ENCODE assay signal across 15 cellular contexts in the genomic region with DNA sequence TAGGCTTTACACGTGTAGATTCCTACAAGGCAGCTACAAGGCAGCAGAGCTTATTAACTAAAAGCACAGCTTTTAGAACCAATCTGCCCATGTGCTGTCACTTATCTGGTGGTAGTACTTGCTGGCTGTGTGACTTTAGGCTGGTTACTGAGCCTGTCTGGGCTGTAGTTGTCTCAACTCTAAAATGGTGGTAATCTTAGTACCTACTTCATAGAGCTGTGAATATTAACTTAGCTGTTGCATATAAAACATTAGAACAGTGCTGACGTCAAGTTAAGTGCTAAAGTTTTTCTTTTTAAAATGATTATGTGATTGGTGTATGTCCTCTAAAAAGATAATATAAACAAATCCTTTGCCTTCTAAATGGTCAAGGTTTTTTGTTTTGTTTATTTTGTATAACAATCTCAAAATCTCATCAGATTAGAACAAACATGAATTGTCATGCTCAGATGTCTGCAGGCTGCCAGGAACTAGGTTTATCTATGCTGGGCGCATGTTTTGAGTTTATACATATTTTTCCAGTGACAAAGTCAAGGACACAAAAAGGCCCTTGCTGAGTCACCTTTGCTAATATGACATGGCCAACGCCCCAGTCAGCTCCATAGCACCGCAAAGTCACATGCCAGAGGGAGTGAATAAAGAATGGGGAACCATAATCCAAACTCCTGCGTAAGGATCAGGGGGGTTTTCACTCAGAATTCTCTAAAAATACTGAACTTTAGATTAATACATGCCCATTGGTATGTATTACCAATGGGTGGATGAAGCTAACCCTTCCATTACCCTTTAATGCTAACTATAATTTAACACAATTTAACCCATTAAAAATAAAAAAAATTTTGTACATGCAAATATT. TPM values are rescaled to one million over a fixed set of nuclear protein-coding genes. Genes with fewer than 3 reads are reported as not detected.
DNase-seq lines count a peak whose midpoint lies in the region; ATAC-seq, FAIRE-seq and TF ChIP-seq lines count a peak whose summit lies in the region.
"Had no signal": no experiment of that assay in that cellular context is flagged by ENCODE, and none has a peak within 500 bp of the region (broad histone marks: within the 10 kb centered on the region; RNA-seq: fewer than 3 reads in every experiment).

No MANE protein-coding gene starts in this region.

- H4K91ac ChIP-seq in H1 (replicated peaks; ENCODE audit: insufficient read length, low read length) = no peak overlapping the region

- POLR2A ChIA-PET in Panc1 (lab: Charles Lee) = no interaction called here
- POLR2A ChIA-PET in H1 (lab: Charles Lee; ENCODE audit: partially characterized antibody) = no interaction called here

- FAIRE-seq in H1 (lab: Jason Lieb, UNC) = peak; percentile 36
- FAIRE-seq: endometrium had no signal

- H3K4ac ChIP-seq in H1 (replicated peaks; ENCODE audit: insufficient read length, low read depth, low read length) = no peak overlapping the region

- no peak overlapping the region for H3K56ac ChIP-seq in H1 (replicated peaks; ENCODE audit: insufficient read length, low read depth, low read length)

- no peak overlapping the region for H2BK12ac ChIP-seq in H1 (ENCODE audit: low read depth, low read length)

- no peaks in the 10 kb centered on the region for H3K36me3 Mint-ChIP-seq in activated CD8-positive, alpha-beta memory T cell treated with anti-CD3 and anti-CD28 coated beads, Interleukin-2, amount 10 ng/mL, durations not matched to agents 7 days and 5 days
- H3K36me3 Mint-ChIP-seq: activated naive CD8-positive, alpha-beta T cell had no signal

- 56 to 58% methylated on average over 6 of the region's 6 CpGs for WGBS in GM23248 (ENCODE audit: low coverage in 1 of 2, low lambda C conversion rate in 2 of 2, missing lambda C conversion rate in 2 of 2), 2 experiments
- WGBS in H1 (ENCODE audit: extremely low coverage in 1 of 2, insufficient coverage in 1 of 2, insufficient read length in 1 of 2, insufficient replicate concordance in 2 of 2, low coverage in 1 of 2, low lambda C conversion rate in 2 of 2, missing lambda C conversion rate in 1 of 2), 2 experiments = 81% methylated on average over 6 of the region's 6 CpGs; no CpG with 5 or more reads in 1 of the 2 experiments
- WGBS in gastroesophageal sphincter (ENCODE audit: low coverage in 1 of 2), 2 donors = 71 to 72% methylated on average over 6 of the region's 6 CpGs
- WGBS in aorta, 2 donors = 65 to 69% methylated on average over 6 of the region's 6 CpGs

- H3K18ac ChIP-seq in H1 (ENCODE audit: extremely low read depth, low read length) = no peak overlapping the region

- H3K27me3 Mint-ChIP-seq in activated CD8-positive, alpha-beta memory T cell treated with anti-CD3 and anti-CD28 coated beads, Interleukin-2, amount 10 ng/mL, durations not matched to agents 7 days and 5 days = no peaks in the 10 kb centered on the region
- H3K27me3 Mint-ChIP-seq: activated naive CD8-positive, alpha-beta T cell had no signal

- TF ChIP-seq EP300 in H1 (IDR thresholded peaks at IDR 0.05; ENCODE audit: borderline replicate concordance in 1 of 2, low read depth in 2 of 2, low read length in 2 of 2) (no peak), gastroesophageal sphincter (IDR thresholded peaks at IDR 0.05) (no peak)

- no peak overlapping the region for H3K23ac ChIP-seq in H1 (ENCODE audit: insufficient read length)

- CTCF ChIA-PET in Panc1 (lab: Charles Lee) (interaction anchor here (0.7 kb wide), 1 partner anchor 26 kb away, joined by 3 read pairs; no protein-coding TSS in a partner anchor), H1 (lab: Charles Lee; ENCODE audit: partially characterized antibody) (interaction anchor here (0.6 to 4.1 kb wide), 7 partner anchors 8 to 611 kb away, joined by 3 to 19 read pairs (median 3); no protein-coding TSS in a partner anchor)
- CTCF ChIA-PET in activated CD8-positive, alpha-beta memory T cell treated with anti-CD3 and anti-CD28 coated beads, Interleukin-2, amount 10 ng/mL, durations not matched to agents 7 days and 5 days (lab: Charles Lee) = interaction anchor here (0.6 to 1.4 kb wide), 2 partner anchors 10 to 12 kb away, joined by 3 to 4 read pairs; no protein-coding TSS in a partner anchor

- H2BK15ac ChIP-seq in H1 (ENCODE audit: low read length) = 0 out of 2 replicates have a peak overlapping the region, but pooled peaks have one; percentile 32

- H3K9me2 ChIP-seq in GM23248 (ENCODE audit: insufficient read depth) = no peaks in the 10 kb centered on the region

- H3K4me3 ChIP-seq in GM23248 = no peak overlapping the region
- no peak overlapping the region for H3K4me3 ChIP-seq in Panc1 (ENCODE audit: low read depth in 2 of 2, low read length in 2 of 2)
- no peak overlapping the region for H3K4me3 ChIP-seq in H1 (ENCODE audit: extremely low read depth in 1 of 4, insufficient read depth in 2 of 4, low read depth in 3 of 4, low read length in 4 of 4)
- no peak overlapping the region for H3K4me3 ChIP-seq in gastroesophageal sphincter
- H3K4me3 ChIP-seq in aorta (ENCODE audit: low read length in 2 of 2) = no peak overlapping the region

- H3K36me3 ChIP-seq in GM23248 (ENCODE audit: low read depth) = no peaks in the 10 kb centered on the region
- H3K36me3 ChIP-seq in Panc1 (ENCODE audit: control insufficient read depth, insufficient read depth, low read length) = no peaks in the 10 kb centered on the region
- H3K36me3 ChIP-seq in H1 (ENCODE audit: control insufficient read depth in 2 of 4, insufficient read depth in 4 of 4, low read length in 3 of 4) = no peaks in the 10 kb centered on the region
- H3K36me3 ChIP-seq in gastroesophageal sphincter = no peaks in the 10 kb centered on the region
- H3K36me3 ChIP-seq in aorta (ENCODE audit: control insufficient read depth in 1 of 2, insufficient read depth in 2 of 2, low read length in 1 of 2) = no peaks in the 10 kb centered on the region

- no peak overlapping the region for H3K4me2 ChIP-seq in GM23248 (ENCODE audit: unreplicated experiment)
- H3K4me2 ChIP-seq in H1 (ENCODE audit: insufficient read depth in 1 of 2, low read depth in 2 of 2, low read length in 2 of 2) = no peak overlapping the region

- no peaks in the 10 kb centered on the region for H3K27me3 ChIP-seq in GM23248 (replicated peaks; ENCODE audit: insufficient read depth)
- no peaks in the 10 kb centered on the region for H3K27me3 ChIP-seq in Panc1 (ENCODE audit: control insufficient read depth, insufficient read depth, low read length)
- H3K27me3 ChIP-seq in H1 (replicated peaks in 1 of 4; ENCODE audit: control insufficient read depth in 3 of 4, extremely low read depth in 1 of 4, insufficient read depth in 3 of 4, low read length in 3 of 4) = no peaks in the 10 kb centered on the region
- H3K27me3 ChIP-seq in gastroesophageal sphincter = no peaks in the 10 kb centered on the region
- H3K27me3 ChIP-seq in aorta (ENCODE audit: control insufficient read depth in 1 of 2, insufficient read depth in 2 of 2, low read length in 1 of 2) = no peaks in the 10 kb centered on the region

- in situ Hi-C loops in GM23248 (cut with MboI) (loop anchor here (10.0 kb wide), 1 partner anchor 617 kb away; no protein-coding TSS in a partner anchor), Panc1 (cut with HindIII; ENCODE audit: low pct_unique_long_range_greater_than_20kb, low sequenced_read_pairs) (no loop called here)

- no peak overlapping the region for H3K14ac ChIP-seq in H1 (ENCODE audit: insufficient read length)

- H2AFZ ChIP-seq in GM23248 (0 out of 2 replicates have a peak overlapping the region, but pooled peaks have one; percentile 16), H1 (ENCODE audit: low read length) (no peak overlapping the region)

- no TSS peak for BruUV-seq in Panc1 (replicated peaks; lab: Mats Ljungman, UMichigan)

- H4K5ac ChIP-seq in H1 (ENCODE audit: insufficient read length, low read depth, low read length) = no peak overlapping the region

- no peak overlapping the region for H2BK120ac ChIP-seq in H1 (replicated peaks; ENCODE audit: low read depth, low read length)

- no peak overlapping the region for H4K8ac ChIP-seq in H1 (ENCODE audit: extremely low read depth, insufficient read depth, low read length)

- no peak for TF ChIP-seq POLR2A in H1 (IDR thresholded peaks at IDR 0.05; ENCODE audit: control extremely low read depth in 1 of 2, low read depth in 2 of 2, low read length in 2 of 2)
- no peak for TF ChIP-seq POLR2A in gastroesophageal sphincter (IDR thresholded peaks at IDR 0.05)

- H4K20me1 ChIP-seq in GM23248 (ENCODE audit: insufficient read depth) (no peaks in the 10 kb centered on the region), H1 (replicated peaks in 1 of 2; ENCODE audit: control insufficient read depth in 1 of 2, insufficient read depth in 2 of 2, low read length in 2 of 2) (no peaks in the 10 kb centered on the region)

- H3K4me3 Mint-ChIP-seq in activated CD8-positive, alpha-beta memory T cell treated with anti-CD3 and anti-CD28 coated beads, Interleukin-2, amount 10 ng/mL, durations not matched to agents 7 days and 5 days = no peak overlapping the region
- H3K4me3 Mint-ChIP-seq: activated naive CD8-positive, alpha-beta T cell had no signal

- DNase-seq in GM23248 (peak; percentile 87), Panc1 (ENCODE audit: low read depth, low spot score) (peak; percentile 83), H1 (ENCODE audit: low read depth in 1 of 2, low spot score in 2 of 2) (no peak), myocyte (ENCODE audit: low read depth) (peak; percentile 50), aorta (no peak)
- no peak for DNase-seq in activated CD8-positive, alpha-beta memory T cell treated with anti-CD3 and anti-CD28 coated beads, Interleukin-2, amount 10 ng/mL, durations not matched to agents 7 days and 5 days
- DNase-seq in activated CD4-positive, CD25-positive, alpha-beta regulatory T cell (lab: John Stamatoyannopoulos, UW) = no peak
- DNase-seq: activated CD4-positive, alpha-beta T cell treated with anti-CD3 and anti-CD28 coated beads, Interleukin-2, amount 50 U/mL, for 48 hours; left cardiac atrium; nucleus accumbens; SHP77; stimulated activated CD4-positive, alpha-beta T cell treated with anti-CD3 and anti-CD28 coated beads, Interleukin-4, amount 100 ng/mL, for 24 hours had no signal

- peaks cover 19% of the 10 kb centered on the region for H3K4me1 ChIP-seq in GM23248 (ENCODE audit: insufficient read depth)
- no peaks in the 10 kb centered on the region for H3K4me1 ChIP-seq in Panc1 (ENCODE audit: control insufficient read depth, insufficient read depth, low read length)
- H3K4me1 ChIP-seq in H1 (replicated peaks in 1 of 4; ENCODE audit: control insufficient read depth in 3 of 4, insufficient read depth in 4 of 4, low read length in 3 of 4) = peaks cover 0 to 8% (median 1%) of the 10 kb centered on the region in 4 experiments; a peak in 4 of 7 replicates
- H3K4me1 ChIP-seq in gastroesophageal sphincter = no peaks in the 10 kb centered on the region
- no peaks in the 10 kb centered on the region for H3K4me1 ChIP-seq in aorta (ENCODE audit: control insufficient read depth in 1 of 2, insufficient read depth in 2 of 2, low read length in 2 of 2)

- H3K23me2 ChIP-seq in H1 (ENCODE audit: low read depth, low read length) = no peaks in the 10 kb centered on the region

- H3K9ac ChIP-seq in GM23248 (no peak overlapping the region), H1 (replicated peaks in 1 of 4; ENCODE audit: extremely low read depth in 1 of 4, low read depth in 3 of 4, low read length in 3 of 4) (no peak overlapping the region; a peak in 1 of 7 replicates)

- TF ChIP-seq RAD21 in H1 (IDR thresholded peaks at IDR 0.05 in 1 of 2, conservative IDR thresholded peaks at IDR 0.05 in 1 of 2; ENCODE audit: low read depth in 2 of 2, low read length in 2 of 2) = no peak

- peak; percentile 97 for ATAC-seq in Panc1
- no peak for ATAC-seq in activated CD8-positive, alpha-beta memory T cell treated with anti-CD3 and anti-CD28 coated beads, Interleukin-2, amount 10 ng/mL, durations not matched to agents 7 days and 5 days
- no peak for ATAC-seq in gastroesophageal sphincter
- no peak for ATAC-seq in aorta (ENCODE audit: low FRiP score)
- ATAC-seq: left cardiac atrium had no signal

- H2AK5ac ChIP-seq in H1 (ENCODE audit: low read depth, low read length) = no peak overlapping the region

- no peaks in the 10 kb centered on the region for H3K79me1 ChIP-seq in H1 (ENCODE audit: low read depth, low read length)

- H3K4me1 Mint-ChIP-seq in activated CD8-positive, alpha-beta memory T cell treated with anti-CD3 and anti-CD28 coated beads, Interleukin-2, amount 10 ng/mL, durations not matched to agents 7 days and 5 days = no peaks in the 10 kb centered on the region

- intact Hi-C loops in Panc1 (cut with micrococcal nuclease; ENCODE audit: unreplicated experiment) = no loop called here
- intact Hi-C loops in aorta (cut with DNase I) = no loop called here

- H3K27ac ChIP-seq in GM23248 (peak overlapping the region; percentile 3), Panc1 (ENCODE audit: low read length) (no peak overlapping the region), H1 (ENCODE audit: low read depth, low read length) (no peak overlapping the region), gastroesophageal sphincter (no peak overlapping the region), aorta (ENCODE audit: low read depth in 1 of 2, low read length in 2 of 2) (no peak overlapping the region)

- TF ChIP-seq CTCF in Panc1 (IDR thresholded peaks at IDR 0.05) (no peak), H1 (IDR thresholded peaks at IDR 0.05; ENCODE audit: control extremely low read depth in 1 of 3, insufficient read depth in 1 of 3, low read depth in 1 of 3, low read length in 3 of 3) (no peak), gastroesophageal sphincter (IDR thresholded peaks at IDR 0.05) (no peak)

- no peaks in the 10 kb centered on the region for H3K79me2 ChIP-seq in GM23248 (ENCODE audit: insufficient read depth)
- no peaks in the 10 kb centered on the region for H3K79me2 ChIP-seq in H1 (ENCODE audit: control insufficient read depth in 1 of 2, insufficient read depth in 2 of 2, low read length in 2 of 2)

- H3K9me3 ChIP-seq in GM23248 (ENCODE audit: low read depth) (no peaks in the 10 kb centered on the region), Panc1 (ENCODE audit: control insufficient read depth, insufficient read depth, low read depth, low read length) (no peaks in the 10 kb centered on the region; the same call in 1 of the 2 replicates), H1 (ENCODE audit: insufficient read depth in 2 of 2, low read depth in 1 of 2, low read length in 1 of 2) (no peaks in the 10 kb centered on the region), gastroesophageal sphincter (no peaks in the 10 kb centered on the region), aorta (ENCODE audit: control insufficient read depth, low read length) (no peaks in the 10 kb centered on the region)

- H2BK5ac ChIP-seq in H1 (ENCODE audit: low read depth, low read length) = no peak overlapping the region; the same call in 1 of the 2 replicates

- peaks cover 10% of the 10 kb centered on the region for H3F3A ChIP-seq in GM23248 (ENCODE audit: insufficient read depth)

- H2BK20ac ChIP-seq in H1 (ENCODE audit: low read length) = no peak overlapping the region

- no peak overlapping the region for H3K27ac Mint-ChIP-seq in activated CD8-positive, alpha-beta memory T cell treated with anti-CD3 and anti-CD28 coated beads, Interleukin-2, amount 10 ng/mL, durations not matched to agents 7 days and 5 days
- H3K27ac Mint-ChIP-seq: activated naive CD8-positive, alpha-beta T cell had no signal

- H3K9me3 Mint-ChIP-seq in activated CD8-positive, alpha-beta memory T cell treated with anti-CD3 and anti-CD28 coated beads, Interleukin-2, amount 10 ng/mL, durations not matched to agents 7 days and 5 days (ENCODE audit: low read depth) = no peaks in the 10 kb centered on the region

RNA-seq across cellular contexts. Expression of a gene that starts 39.8 kb away (rescaled TPM):
- total RNA-seq in GM23248 (2014; rRNA removed; shearing (Covaris generic)) = 17.5 and 22.6 TPM in 2 replicates
- polyA plus RNA-seq in GM23248 (2016; fragmentation: Nextera tagmentation; extraction: Ambion mirVana) (20.9 and 23.0 TPM in 2 replicates), H1 (2011; rRNA removed) (7.2 and 14.5 TPM in 2 replicates), aorta (10 to 100 TPM in 1 of 2 donors, 1 to 10 TPM in 1; 2.7 to 40.4 TPM)
- total RNA-seq in Panc1 (2021; ENCODE audit: unreplicated experiment) (37.4 TPM), myocyte (19.2 and 38.4 TPM in 2 replicates), gastroesophageal sphincter (10 to 100 TPM; 34.9 to 69.5 (median 45.0) TPM), aorta (10 to 100 TPM; 21.9 to 34.3 TPM)
- 11.9 TPM for polyA plus RNA-seq in Panc1 (2012; ENCODE audit: insufficient read length)
- total RNA-seq in H1 (2021; fragmentation: NEBNext Ultra II Directional; extraction: Animal tissue kit (Norgen Biotek cat#: 25700)) = 29.2 and 31.5 TPM in 2 replicates
- 17.1 TPM for polyA plus RNA-seq in H1 (2011; cell fraction: cytosol; rRNA removed)
- 3.7 TPM for polyA plus RNA-seq in H1 (2011; cell fraction: nucleus; rRNA removed)
- 19.7 to 40.3 TPM (median 22.8 TPM) in 4 replicates for polyA plus RNA-seq in H1 (2012, experiment 1 of 2)
- polyA plus RNA-seq in H1 (2012, experiment 2 of 2) = 5.4 TPM
- 33.9 TPM for polyA plus RNA-seq in H1 (2013, experiment 1 of 2)
- 34.8 TPM for polyA plus RNA-seq in H1 (2013, experiment 2 of 2)
- polyA minus RNA-seq in H1 (2011; rRNA and poly(A)+ RNA removed) = 11.7 and 12.4 TPM in 2 replicates
- 11.4 TPM for polyA minus RNA-seq in H1 (2011; cell fraction: cytosol; rRNA and poly(A)+ RNA removed)
- polyA minus RNA-seq in H1 (2011; cell fraction: nucleus; rRNA and poly(A)+ RNA removed) = 20.7 TPM
- 26.8 TPM for polyA plus RNA-seq in myocyte (2012)
- total RNA-seq in activated CD8-positive, alpha-beta memory T cell treated with anti-CD3 and anti-CD28 coated beads, Interleukin-2, amount 10 ng/mL, durations not matched to agents 7 days and 5 days = 10 to 100 TPM; 14.5 to 16.0 TPM

Comparison
In these comparisons a context has a peak if more than half of its experiments do, and no peak if none do; other contexts are left out.
1. DNase-seq: peak in GM23248 (single experiment), Panc1 (single experiment) and myocyte (single experiment); none in H1 (0 of 2), activated CD8-positive, alpha-beta memory T cell treated with anti-CD3 and anti-CD28 coated beads, Interleukin-2, amount 10 ng/mL, durations not matched to agents 7 days and 5 days (single experiment), activated CD4-positive, CD25-positive, alpha-beta regulatory T cell (0 of 4) and aorta (0 of 2).